In genomic region chr1:222919478-222919865, GRCh38 we compare ENCODE assay signal across 30 cellular contexts.
A peak's percentile ranks its signal among the peaks of the same experiment; 100 is the strongest.
DNase-seq lines count a peak whose midpoint lies in the region; ATAC-seq, FAIRE-seq and TF ChIP-seq lines count a peak whose summit lies in the region.
"Had no signal": no experiment of that assay in that cellular context is flagged by ENCODE, and none has a peak within 500 bp of the region (broad histone marks: within the 10 kb centered on the region; RNA-seq: fewer than 3 reads in every experiment).

No MANE protein-coding gene starts in this region.

- TF ChIP-seq POLR2A in GM12891 (IDR thresholded peaks at IDR 0.05; ENCODE audit: low read depth, low read length) = no peak

- no peaks in the 10 kb centered on the region for H4K20me1 ChIP-seq in astrocyte (ENCODE audit: insufficient read depth, low read length)
- H4K20me1 ChIP-seq: BLaER1 treated with 17β-estradiol and CSF1 and Interleukin-3, amounts not matched to agents 10 nM and 100 nM had no signal

- H2AFZ ChIP-seq in astrocyte (ENCODE audit: low read depth, low read length) = no peak overlapping the region
- no peak overlapping the region for H2AFZ ChIP-seq in parathyroid adenoma

- H3K4me1 ChIP-seq in astrocyte (ENCODE audit: insufficient read depth, low read length) (no peaks in the 10 kb centered on the region), foreskin keratinocyte (no peaks in the 10 kb centered on the region), parathyroid adenoma (no peaks in the 10 kb centered on the region)
- H3K4me1 ChIP-seq: BLaER1 treated with 17β-estradiol and CSF1 and Interleukin-3, amounts not matched to agents 10 nM and 100 nM had no signal

- DNase-seq in HCEC 1CT (peak; percentile 34), astrocyte (ENCODE audit: low read depth) (peak; percentile 61), foreskin keratinocyte (no peak), NCI-H345 treated with DMSO at 0.1 percent for 48 hours (lab: John Stamatoyannopoulos, UW; ENCODE audit: unreplicated experiment) (no peak), left cardiac atrium (no peak), kidney glomerular epithelial cell (lab: John Stamatoyannopoulos, UW) (no peak), GM12891 (ENCODE audit: insufficient read length, low spot score) (no peak)
- DNase-seq: activated CD4-positive, alpha-beta memory T cell treated with anti-CD3 and anti-CD28 coated beads for 36 hours; activated CD8-positive, alpha-beta memory T cell treated with anti-CD3 and anti-CD28 coated beads, Interleukin-2, amount 50 U/mL, for 4 hours; activated naive CD4-positive, alpha-beta T cell; activated naive CD8-positive, alpha-beta T cell treated with anti-CD3 and anti-CD28 coated beads, Interleukin-2, amount 50 U/mL, for 24 hours; body of pancreas; GOT3; KBM-7; left ventricle myocardium inferior; naive B cell; NCI-H1436; NCI-H226; NCI-H69; Right ventricle myocardium superior; sigmoid colon; transverse colon had no signal

- H3K27me3 ChIP-seq in astrocyte (ENCODE audit: insufficient read depth, low read length) (no peaks in the 10 kb centered on the region), foreskin keratinocyte (no peaks in the 10 kb centered on the region), parathyroid adenoma (ENCODE audit: control insufficient read depth, insufficient read depth, low read length) (no peaks in the 10 kb centered on the region)
- H3K27me3 ChIP-seq: BLaER1 treated with 17β-estradiol and CSF1 and Interleukin-3, amounts not matched to agents 10 nM and 100 nM; body of pancreas; sigmoid colon; transverse colon had no signal

- H3K9me3 ChIP-seq in astrocyte (ENCODE audit: insufficient read depth, low read depth, low read length) (peaks cover 2% of the 10 kb centered on the region), parathyroid adenoma (ENCODE audit: control insufficient read depth, low read length) (no peaks in the 10 kb centered on the region)

- FAIRE-seq in astrocyte (lab: Jason Lieb, UNC) (peak; percentile 78), GM12891 (lab: Jason Lieb, UNC) (no peak)
- FAIRE-seq: G401.6, HTR-8/SVneo had no signal

- no peak overlapping the region for H3K4me3 Mint-ChIP-seq in astrocyte (ENCODE audit: unreplicated experiment)
- H3K4me3 Mint-ChIP-seq: activated CD4-positive, alpha-beta memory T cell treated with anti-CD3 and anti-CD28 coated beads for 36 hours; activated naive CD8-positive, alpha-beta T cell treated with anti-CD3 and anti-CD28 coated beads, Interleukin-2, amount 50 U/mL, for 24 hours; naive B cell; stimulated activated memory B cell treated with anti-CD40 and anti-IgM and Interleukin-4, amounts not matched to agents 10 μg/mL and 1 μg/mL and 100 μg/mL, for 72 hours had no signal

- peak; percentile 9 for ATAC-seq in foreskin keratinocyte
- ATAC-seq in left cardiac atrium = no peak
- ATAC-seq: activated CD4-positive, CD25-positive, alpha-beta regulatory T cell treated with anti-CD3 and anti-CD28 coated beads, Interleukin-2, amount 50 U/mL, for 24 hours; activated naive CD8-positive, alpha-beta T cell treated with anti-CD3 and anti-CD28 coated beads, Interleukin-2, amount 50 U/mL, for 24 hours; body of pancreas; esophagus mucosa; Panc1; stimulated activated memory B cell treated with anti-CD40 and anti-IgM and Interleukin-4, amounts not matched to agents 10 μg/mL and 1 μg/mL and 100 μg/mL, for 72 hours had no signal

- H3K36me3 ChIP-seq in astrocyte (ENCODE audit: insufficient read depth, low read length) (no peaks in the 10 kb centered on the region), parathyroid adenoma (ENCODE audit: control insufficient read depth, insufficient read depth, low read length) (no peaks in the 10 kb centered on the region)
- H3K36me3 ChIP-seq: sigmoid colon, transverse colon had no signal

- H3K4me3 ChIP-seq in astrocyte (ENCODE audit: insufficient read depth, low read depth, low read length) = no peak overlapping the region
- no peak overlapping the region for H3K4me3 ChIP-seq in parathyroid adenoma (ENCODE audit: low read depth, low read length)
- H3K4me3 ChIP-seq: BLaER1 treated with 17β-estradiol and CSF1 and Interleukin-3, amounts not matched to agents 10 nM and 100 nM; body of pancreas; left ventricle myocardium inferior; sigmoid colon; transverse colon had no signal

- peaks cover 13% of the 10 kb centered on the region for H3K4me1 Mint-ChIP-seq in astrocyte (ENCODE audit: low read depth, unreplicated experiment)
- H3K4me1 Mint-ChIP-seq: activated naive CD8-positive, alpha-beta T cell treated with anti-CD3 and anti-CD28 coated beads, Interleukin-2, amount 50 U/mL, for 24 hours; stimulated activated memory B cell treated with anti-CD40 and anti-IgM and Interleukin-4, amounts not matched to agents 10 μg/mL and 1 μg/mL and 100 μg/mL, for 72 hours had no signal

- H3K27ac ChIP-seq in astrocyte (ENCODE audit: low read depth, low read length) (no peak overlapping the region), foreskin keratinocyte (no peak overlapping the region), parathyroid adenoma (peak overlapping the region; percentile 63)
- H3K27ac ChIP-seq: BLaER1 treated with 17β-estradiol and CSF1 and Interleukin-3, amounts not matched to agents 10 nM and 100 nM; body of pancreas; left ventricle myocardium inferior had no signal

- intact Hi-C loops in left cardiac atrium (cut with DNase I) = no loop called here

- H3K27ac Mint-ChIP-seq in astrocyte (ENCODE audit: unreplicated experiment) = no peak overlapping the region
- H3K27ac Mint-ChIP-seq: activated CD4-positive, alpha-beta memory T cell treated with anti-CD3 and anti-CD28 coated beads for 36 hours; activated naive CD8-positive, alpha-beta T cell treated with anti-CD3 and anti-CD28 coated beads, Interleukin-2, amount 50 U/mL, for 24 hours; naive B cell; stimulated activated memory B cell treated with anti-CD40 and anti-IgM and Interleukin-4, amounts not matched to agents 10 μg/mL and 1 μg/mL and 100 μg/mL, for 72 hours had no signal

- H3K79me2 ChIP-seq in astrocyte (ENCODE audit: insufficient read depth, low read length) (no peaks in the 10 kb centered on the region), parathyroid adenoma (no peaks in the 10 kb centered on the region)

- H3K27me3 Mint-ChIP-seq in astrocyte (ENCODE audit: low read depth, unreplicated experiment) = no peaks in the 10 kb centered on the region
- H3K27me3 Mint-ChIP-seq: activated CD4-positive, alpha-beta memory T cell treated with anti-CD3 and anti-CD28 coated beads for 36 hours; activated naive CD8-positive, alpha-beta T cell treated with anti-CD3 and anti-CD28 coated beads, Interleukin-2, amount 50 U/mL, for 24 hours; naive B cell; stimulated activated memory B cell treated with anti-CD40 and anti-IgM and Interleukin-4, amounts not matched to agents 10 μg/mL and 1 μg/mL and 100 μg/mL, for 72 hours had no signal

- no peak for TF ChIP-seq CTCF in astrocyte (IDR thresholded peaks at IDR 0.05; ENCODE audit: insufficient read depth, low read depth, low read length)
- TF ChIP-seq CTCF in foreskin keratinocyte (conservative IDR thresholded peaks at IDR 0.05) = no peak
- no peak for TF ChIP-seq CTCF in parathyroid adenoma (IDR thresholded peaks at IDR 0.05)

- peaks cover 6% of the 10 kb centered on the region for H3K9me3 Mint-ChIP-seq in astrocyte (ENCODE audit: unreplicated experiment)

- H3K4me2 ChIP-seq in astrocyte (ENCODE audit: low read length) = no peak overlapping the region
- no peak overlapping the region for H3K4me2 ChIP-seq in parathyroid adenoma (ENCODE audit: low read length)
- H3K4me2 ChIP-seq: BLaER1 treated with 17β-estradiol and CSF1 and Interleukin-3, amounts not matched to agents 10 nM and 100 nM had no signal

- H3K36me3 Mint-ChIP-seq in astrocyte (ENCODE audit: low read depth, unreplicated experiment) = peaks cover 10% of the 10 kb centered on the region

- no peak overlapping the region for H3K9ac ChIP-seq in astrocyte (ENCODE audit: low read length)
- H3K9ac ChIP-seq in parathyroid adenoma = no peak overlapping the region
- H3K9ac ChIP-seq: BLaER1 treated with 17β-estradiol and CSF1 and Interleukin-3, amounts not matched to agents 10 nM and 100 nM had no signal

TF ChIP-seq in GM12891, 5 proteins besides CTCF, POLR2A, EP300 and RAD21:
- TF ChIP-seq SPI1 (IDR thresholded peaks at IDR 0.05; ENCODE audit: low read depth, low read length) (no peak), POLR2AphosphoS5 (IDR thresholded peaks at IDR 0.05; ENCODE audit: low read depth, low read length) (no peak), PAX5 (IDR thresholded peaks at IDR 0.05; ENCODE audit: insufficient read depth, low read length, severe bottlenecking) (no peak), POU2F2 (IDR thresholded peaks at IDR 0.05; ENCODE audit: low read depth, low read length) (no peak), TAF1 (IDR thresholded peaks at IDR 0.05; ENCODE audit: low read depth, low read length) (no peak)

Comparison
In these comparisons a context has a peak if more than half of its experiments do, and no peak if none do; other contexts are left out.
1. DNase-seq: peak in HCEC 1CT (single experiment) and astrocyte (single experiment); none in foreskin keratinocyte (0 of 2), NCI-H345 treated with DMSO at 0.1 percent for 48 hours (single experiment), left cardiac atrium (single experiment), kidney glomerular epithelial cell (single experiment) and GM12891 (single experiment).